In genomic region chr3:72229952-72230351, GRCh38 we compare ENCODE assay signal across 19 cellular contexts.
"Had no signal": no experiment of that assay in that cellular context is flagged by ENCODE, and none has a peak within 500 bp of the region (broad histone marks: within the 10 kb centered on the region; RNA-seq: fewer than 3 reads in every experiment).

No MANE protein-coding gene starts in this region.

- FAIRE-seq: keratinocyte, TTC549 had no signal

- ATAC-seq: activated T-cell treated with anti-CD3 and anti-CD28 coated beads, Interleukin-2, amount 50 U/mL, for 4 hours; foreskin keratinocyte; naive thymus-derived CD8-positive, alpha-beta T cell; WTC11 had no signal

- H3K9me3 ChIP-seq: adrenal gland had no signal

- H3K4me3 ChIP-seq: adrenal gland, ascending aorta, lung, neural progenitor cell, thoracic aorta had no signal

- H3K36me3 ChIP-seq: adrenal gland, ascending aorta, neural progenitor cell, thoracic aorta had no signal

- H3K27me3 ChIP-seq: adrenal gland, ascending aorta, neural progenitor cell had no signal

- H3K9ac ChIP-seq: neural progenitor cell had no signal

- H2AFZ ChIP-seq: neural progenitor cell had no signal

- H3K27ac ChIP-seq: adrenal gland, ascending aorta, foreskin keratinocyte, neural progenitor cell, thoracic aorta had no signal

- DNase-seq: activated CD8-positive, alpha-beta memory T cell treated with anti-CD3 and anti-CD28 coated beads, Interleukin-2, amount 50 U/mL, for 48 hours; activated naive CD4-positive, alpha-beta T cell; activated T-cell treated with anti-CD3 and anti-CD28 coated beads, Interleukin-2, amount 50 U/mL, for 4 hours; adrenal gland; central memory CD4-positive, alpha-beta T cell; dermis blood vessel endothelial cell; effector CD8-positive, alpha-beta T cell; foreskin keratinocyte; naive thymus-derived CD8-positive, alpha-beta T cell; retina; stimulated activated CD4-positive, alpha-beta T cell treated with anti-CD3 and anti-CD28 coated beads, Interleukin-4, amount 100 ng/mL, for 1 hour; stimulated activated naive CD4-positive, alpha-beta T cell had no signal

- H3K4me1 ChIP-seq: adrenal gland, foreskin keratinocyte, neural progenitor cell had no signal

- H3K4me2 ChIP-seq: neural progenitor cell had no signal
